Comparison of ENCODE assay signal across 8 cellular contexts in genomic region chr16:87806246-87806607, GRCh38. TPM values are rescaled to one million over a fixed set of nuclear protein-coding genes. Genes with fewer than 3 reads are reported as not detected.
DNase-seq lines count a peak whose midpoint lies in the region; ATAC-seq, FAIRE-seq and TF ChIP-seq lines count a peak whose summit lies in the region.

No MANE protein-coding gene starts in this region.

- no peaks in the 10 kb centered on the region for H3K79me2 ChIP-seq in HCT116 (ENCODE audit: insufficient read depth, low read length)

- WGBS in A549 (ENCODE audit: missing lambda C conversion rate) = 22% methylated on average over 15 of the region's 16 CpGs

- DNase-seq in A549 (ENCODE audit: low read depth in 1 of 2, low spot score in 1 of 2) = no peak
- DNase-seq in HCT116 (ENCODE audit: low read depth, low spot score) = peak; percentile 16
- DNase-seq in left colon = no peak
- no peak for DNase-seq in nucleus accumbens (lab: John Stamatoyannopoulos, UW)
- DNase-seq in DMS114 treated with DMSO at 0.1 percent for 48 hours (lab: John Stamatoyannopoulos, UW; ENCODE audit: unreplicated experiment) = no peak

- TF ChIP-seq POLR2A in A549 (IDR thresholded peaks at IDR 0.05; ENCODE audit: low read length) (no peak; the same call in 1 of the 2 replicates), HCT116 (IDR thresholded peaks at IDR 0.05; ENCODE audit: borderline replicate concordance, extremely low read depth, insufficient read depth, insufficient read length) (no peak)

- H3K4me2 ChIP-seq in A549 (peak overlapping the region; percentile 84), HCT116 (ENCODE audit: low read length) (peak overlapping the region; percentile 70)

- H3K4me3 Mint-ChIP-seq in activated T-helper 17 cell treated with anti-CD3 and anti-CD28 coated beads, Interleukin-2, amount 50 U/mL, for 72 hours = peak overlapping the region; percentile 79

- RAD21 ChIA-PET in HCT116 (lab: Charles Lee; ENCODE audit: low non-redundant PET in 1 of 2, low total read pairs in 2 of 2, uncharacterized antibody in 2 of 2, unreplicated experiment in 2 of 2) = interaction anchor here (0.6 to 1.8 kb wide), 2 partner anchors 27 to 67 kb away, joined by 6 to 9 read pairs; no protein-coding TSS in a partner anchor

- no TSS peak for BruUV-seq in HCT116 (replicated peaks; lab: Mats Ljungman, UMichigan)

- no peaks in the 10 kb centered on the region for H3K36me3 Mint-ChIP-seq in activated T-helper 17 cell treated with anti-CD3 and anti-CD28 coated beads, Interleukin-2, amount 50 U/mL, for 72 hours (ENCODE audit: low read depth)

- H3K9me3 ChIP-seq in A549 = no peaks in the 10 kb centered on the region
- H3K9me3 ChIP-seq in HCT116 (ENCODE audit: control insufficient read depth in 1 of 2, insufficient read depth in 1 of 2, low read depth in 1 of 2, low read length in 2 of 2) = no peaks in the 10 kb centered on the region

- no peaks in the 10 kb centered on the region for H3K36me3 ChIP-seq in HCT116 (ENCODE audit: control insufficient read depth in 1 of 2, insufficient read depth in 2 of 2, low read length in 2 of 2)

- TF ChIP-seq RAD21 in A549 (conservative IDR thresholded peaks at IDR 0.05 in 1 of 2, IDR thresholded peaks at IDR 0.05 in 1 of 2) (no peak), HCT116 (IDR thresholded peaks at IDR 0.05; ENCODE audit: low read depth) (no peak)

- no peaks in the 10 kb centered on the region for H4K20me1 ChIP-seq in HCT116 (ENCODE audit: insufficient read depth)

- TF ChIP-seq CTCF in A549 (IDR thresholded peaks at IDR 0.05) = no peak
- no peak for TF ChIP-seq CTCF in HCT116 (IDR thresholded peaks at IDR 0.05 in 2 of 3, conservative IDR thresholded peaks at IDR 0.05 in 1 of 3; ENCODE audit: borderline replicate concordance in 1 of 3, insufficient read depth in 1 of 3, low read depth in 2 of 3, low read length in 2 of 3)

- peak overlapping the region; percentile 41 for H3K9ac ChIP-seq in HCT116 (ENCODE audit: low read length)

- peaks cover 9% of the 10 kb centered on the region for H3K4me1 Mint-ChIP-seq in activated T-helper 17 cell treated with anti-CD3 and anti-CD28 coated beads, Interleukin-2, amount 50 U/mL, for 72 hours

- CTCF ChIA-PET in A549 (lab: Yijun Ruan, JAX) = interaction anchor here (0.9 to 14.7 kb wide), 12 partner anchors 12 to 102 kb away, joined by 3 to 140 read pairs (median 8); no protein-coding TSS in a partner anchor
- CTCF ChIA-PET in HCT116 (lab: Charles Lee) = interaction anchor here (0.9 to 2.8 kb wide), 5 partner anchors 9 to 65 kb away, joined by 4 to 17 read pairs (median 7); no protein-coding TSS in a partner anchor

- peak overlapping the region; percentile 31 for H3K4me3 ChIP-seq in A549
- H3K4me3 ChIP-seq in HCT116 (replicated peaks in 1 of 2; ENCODE audit: low read depth in 1 of 2, low read length in 2 of 2) = peak overlapping the region; percentile 51 to 66

- intact Hi-C loops in HCT116 (cut with micrococcal nuclease) = loop anchor here (2.0 kb wide), 2 partner anchors 27 to 45 kb away; no protein-coding TSS in a partner anchor
- intact Hi-C loops in left colon (cut with DNase I, micrococcal nuclease) = no loop called here

- H2AFZ ChIP-seq in HCT116 (ENCODE audit: low read depth, low read length, poor library complexity, severe bottlenecking) = peak overlapping the region; percentile 77

- no peaks in the 10 kb centered on the region for H3K9me3 Mint-ChIP-seq in activated T-helper 17 cell treated with anti-CD3 and anti-CD28 coated beads, Interleukin-2, amount 50 U/mL, for 72 hours

- TF ChIP-seq EP300 in A549 (IDR thresholded peaks at IDR 0.05) = no peak

- peak overlapping the region; percentile 88 for H3K27ac Mint-ChIP-seq in activated T-helper 17 cell treated with anti-CD3 and anti-CD28 coated beads, Interleukin-2, amount 50 U/mL, for 72 hours

- POLR2A ChIA-PET in A549 (lab: Yijun Ruan, JAX) = interaction anchor here (0.9 to 3.0 kb wide), 11 partner anchors 9 to 63 kb away, joined by 3 to 44 read pairs (median 6); partner anchors contain the start of gene SLC7A5
- POLR2A ChIA-PET in HCT116 (lab: Charles Lee) = interaction anchor here (0.9 to 3.0 kb wide), 16 partner anchors 10 to 235 kb away, joined by 3 to 19 read pairs (median 6); partner anchors contain the start of gene SLC7A5

- H3K27me3 Mint-ChIP-seq in activated T-helper 17 cell treated with anti-CD3 and anti-CD28 coated beads, Interleukin-2, amount 50 U/mL, for 72 hours = peaks cover 3% of the 10 kb centered on the region

- H3K9me2 ChIP-seq in HCT116 (ENCODE audit: insufficient read depth) = no peaks in the 10 kb centered on the region

- no peak for FAIRE-seq in A549 (lab: Jason Lieb, UNC)

- H3K27me3 ChIP-seq in HCT116 (ENCODE audit: insufficient read depth, low read length) = no peaks in the 10 kb centered on the region

- ATAC-seq in A549 (peak; percentile 17 to 20; a peak in 4 of 6 replicates), HCT116 (peak; percentile 32), left colon (peak; percentile 31), GM18502 (IDR thresholded peaks at IDR 0.05; ENCODE audit: poor library complexity, unreplicated experiment) (no peak), HG02885 (IDR thresholded peaks at IDR 0.05; ENCODE audit: poor library complexity, unreplicated experiment) (no peak)
- peak; percentile 77 for ATAC-seq in activated T-helper 17 cell treated with anti-CD3 and anti-CD28 coated beads, Interleukin-2, amount 50 U/mL, for 72 hours (replicated peaks)

- H3K27ac ChIP-seq in A549 (peak overlapping the region; percentile 92 to 97), HCT116 (ENCODE audit: low read depth, low read length) (peak overlapping the region; percentile 71)

- peaks cover 45% of the 10 kb centered on the region for H3K4me1 ChIP-seq in A549
- H3K4me1 ChIP-seq in HCT116 (ENCODE audit: control insufficient read depth in 1 of 2, insufficient read depth in 2 of 2, low read length in 2 of 2) = peaks cover 21 to 23% of the 10 kb centered on the region in 2 experiments

TF ChIP-seq in A549, 52 proteins besides CTCF, POLR2A, EP300 and RAD21:
- TF ChIP-seq TFCP2L1 (CRISPR knock-in tag; IDR thresholded peaks at IDR 0.05) = 0 out of 2 replicates have a peak, but pooled peaks have one; percentile 40
- no peak for TF ChIP-seq FOSL2 (IDR thresholded peaks at IDR 0.05)
- peak; percentile 39 for TF ChIP-seq FOSL2 (CRISPR knock-in tag; IDR thresholded peaks at IDR 0.05)
- TF ChIP-seq CHD4 (IDR thresholded peaks at IDR 0.05; ENCODE audit: borderline replicate concordance) = no peak
- TF ChIP-seq BHLHE40 (IDR thresholded peaks at IDR 0.05; ENCODE audit: low read depth, low read length) = no peak
- peak; percentile 50; the same call in 1 of the 2 replicates for TF ChIP-seq POLR2AphosphoS2 (conservative IDR thresholded peaks at IDR 0.05; ENCODE audit: low read length)
TF ChIP-seq in A549: peak in this region for 3.

TF ChIP-seq in HCT116, 20 proteins besides CTCF, POLR2A, EP300 and RAD21:
- TF ChIP-seq EGR1 (IDR thresholded peaks at IDR 0.05; ENCODE audit: low read depth) = no peak
- no peak for TF ChIP-seq EZH2phosphoT487 (IDR thresholded peaks at IDR 0.05; ENCODE audit: borderline replicate concordance)
- TF ChIP-seq ZFX (IDR thresholded peaks at IDR 0.05) = 0 out of 2 replicates have a peak, but pooled peaks have one; percentile 53
- TF ChIP-seq EZH2 (IDR thresholded peaks at IDR 0.05) = no peak
- TF ChIP-seq JUND (IDR thresholded peaks at IDR 0.05) = no peak
- peak; percentile 76 for TF ChIP-seq TCF7L2 (IDR thresholded peaks at IDR 0.05; ENCODE audit: borderline replicate concordance, extremely low read depth, insufficient read depth, insufficient read length)
- TF ChIP-seq POLR2AphosphoS5 (IDR thresholded peaks at IDR 0.05; ENCODE audit: low read depth, low read length) = peak; percentile 64; the same call in 1 of the 2 replicates

RNA-seq across cellular contexts. Expression of gene KLHDC4, which starts 40.4 kb away (rescaled TPM):
- polyA plus RNA-seq in A549 (2011; rRNA removed) (22.6 and 25.9 TPM in 2 replicates), A549 (2017; fragmentation: RNase III; extraction: RNeasy Plus Mini Kit Qiagen cat#74134 plus additional on column Dnase treatment) (34.8 to 38.2 TPM (median 37.2 TPM) in 3 replicates)
- polyA plus RNA-seq in A549 (2012; cell fraction: cytosol; rRNA removed) = 49.9 and 55.6 TPM in 2 replicates
- 197 and 201 TPM in 2 replicates for polyA plus RNA-seq in A549 (2012; cell fraction: nucleus; rRNA removed)
- polyA minus RNA-seq in A549 (2011; rRNA and poly(A)+ RNA removed) = 30.0 and 33.8 TPM in 2 replicates
- total RNA-seq in HCT116 (2021; ENCODE audit: unreplicated experiment) (107 TPM), left colon (100 to 1,000 TPM in 1 of 2 donors, 10 to 100 TPM in 1; 28.7 to 118 TPM)
- 52.5 and 56.9 TPM in 2 replicates for polyA plus RNA-seq in HCT116 (2012)
- total RNA-seq in activated T-helper 17 cell treated with anti-CD3 and anti-CD28 coated beads, Interleukin-2, amount 50 U/mL, for 72 hours = 100 to 1,000 TPM in 1 of 2 donors, 10 to 100 TPM in 1; 57.8 to 110 TPM

Comparison
In these comparisons a context has a peak if more than half of its experiments do, and no peak if none do; other contexts are left out.
1. ATAC-seq: peak in A549 (2 of 2), HCT116 (single experiment), activated T-helper 17 cell treated with anti-CD3 and anti-CD28 coated beads, Interleukin-2, amount 50 U/mL, for 72 hours (single experiment) and left colon (single experiment); none in GM18502 (single experiment) and HG02885 (single experiment).